ENCODE assay signal across 15 cellular contexts in the genomic region with DNA sequence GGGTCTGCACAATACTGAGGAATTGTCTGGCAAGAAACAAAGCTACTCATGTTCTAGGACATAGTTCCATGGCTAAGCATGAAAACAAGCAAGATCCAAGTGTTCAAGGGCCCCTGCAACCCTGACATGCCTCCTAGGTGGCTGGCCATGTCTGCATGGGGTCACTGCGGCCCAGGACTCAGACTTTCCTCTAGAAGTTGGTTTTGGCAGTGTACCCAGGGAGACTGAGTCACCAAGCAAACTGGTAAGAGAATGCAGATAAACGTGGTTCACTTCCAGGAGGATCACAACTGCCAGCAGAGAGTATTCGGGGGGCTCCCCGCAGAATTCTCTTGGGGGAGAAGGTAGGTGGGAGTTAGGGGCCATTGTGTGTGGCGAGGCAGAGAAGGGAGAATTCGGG. TPM values are rescaled to one million over a fixed set of nuclear protein-coding genes. Genes with fewer than 3 reads are reported as not detected.
A peak's percentile ranks its signal among the peaks of the same experiment; 100 is the strongest.
DNase-seq lines count a peak whose midpoint lies in the region; ATAC-seq and TF ChIP-seq lines count a peak whose summit lies in the region.
"Had no signal": no experiment of that assay in that cellular context is flagged by ENCODE, and none has a peak within 500 bp of the region (broad histone marks: within the 10 kb centered on the region; RNA-seq: fewer than 3 reads in every experiment).

No MANE protein-coding gene starts in this region.

- WGBS in adrenal gland, 4 donors = 61 to 71% (median 66%) methylated on average over 6 of the region's 6 CpGs
- WGBS in gastroesophageal sphincter (ENCODE audit: low coverage in 1 of 2), 2 donors = 76% methylated on average over 6 of the region's 6 CpGs; no CpG with 5 or more reads in 1 of the 2 donors
- WGBS in suprapubic skin = 76% methylated on average over 6 of the region's 6 CpGs
- no CpG with 5 or more reads among the region's 6 CpGs for WGBS in trophoblast cell (ENCODE audit: extremely low coverage, insufficient coverage, insufficient read length)

- H3K4ac ChIP-seq in trophoblast cell (ENCODE audit: low read depth, low read length) = no peak overlapping the region

- no peaks in the 10 kb centered on the region for H3K9me3 Mint-ChIP-seq in T-helper 2 cell treated with Interferon-gamma antibody and Interleukin-4, amounts not matched to agents 5 μg/mL and 100 μg/mL, for 36 hours
- H3K9me3 Mint-ChIP-seq in CD4-positive, alpha-beta T cell = no peaks in the 10 kb centered on the region

- no peak overlapping the region for H3K14ac ChIP-seq in trophoblast cell (ENCODE audit: low read length)

- H3K4me1 Mint-ChIP-seq in T-helper 2 cell treated with Interferon-gamma antibody and Interleukin-4, amounts not matched to agents 5 μg/mL and 100 μg/mL, for 36 hours (ENCODE audit: low read depth) = peaks cover 42% of the 10 kb centered on the region
- peaks cover 48% of the 10 kb centered on the region for H3K4me1 Mint-ChIP-seq in CD4-positive, alpha-beta T cell (ENCODE audit: low read depth)

- no peak overlapping the region for H3K27ac Mint-ChIP-seq in T-helper 2 cell treated with Interferon-gamma antibody and Interleukin-4, amounts not matched to agents 5 μg/mL and 100 μg/mL, for 36 hours
- H3K27ac Mint-ChIP-seq in CD4-positive, alpha-beta T cell = no peak overlapping the region

- H3K23ac ChIP-seq in trophoblast cell (ENCODE audit: low read length) = no peak overlapping the region

- no peak for ATAC-seq in gastroesophageal sphincter
- no peak for ATAC-seq in CD4-positive, alpha-beta T cell (ENCODE audit: poor library complexity)
- ATAC-seq in HG02938 (IDR thresholded peaks at IDR 0.05; ENCODE audit: unreplicated experiment) = no peak

- H3K36me3 Mint-ChIP-seq in T-helper 2 cell treated with Interferon-gamma antibody and Interleukin-4, amounts not matched to agents 5 μg/mL and 100 μg/mL, for 36 hours (ENCODE audit: low read depth) = peaks cover 7% of the 10 kb centered on the region
- H3K36me3 Mint-ChIP-seq in CD4-positive, alpha-beta T cell (ENCODE audit: low read depth) = no peaks in the 10 kb centered on the region

- H2BK120ac ChIP-seq in trophoblast cell (ENCODE audit: insufficient read depth, low read length, poor library complexity) = no peak overlapping the region

- TF ChIP-seq EP300 in gastroesophageal sphincter (IDR thresholded peaks at IDR 0.05) (no peak), suprapubic skin (IDR thresholded peaks at IDR 0.05) (no peak)

- no peak for TF ChIP-seq CTCF in adrenal gland (IDR thresholded peaks at IDR 0.05)
- TF ChIP-seq CTCF in gastroesophageal sphincter (IDR thresholded peaks at IDR 0.05) = no peak
- TF ChIP-seq CTCF in suprapubic skin (IDR thresholded peaks at IDR 0.05) = no peak
- TF ChIP-seq CTCF in CD4-positive, alpha-beta T cell (IDR thresholded peaks at IDR 0.05) = no peak

- no peak for DNase-seq in T-helper 2 cell treated with Interferon-gamma antibody and Interleukin-4, amounts not matched to agents 5 μg/mL and 100 μg/mL, for 36 hours (ENCODE audit: low spot score)
- no peak for DNase-seq in T-helper 2 cell
- DNase-seq in adrenal gland = peak in 5 of 7 donors; percentile 52 to 80 (median 55)
- no peak for DNase-seq in suprapubic skin (ENCODE audit: low spot score in 2 of 2)
- no peak for DNase-seq in CD4-positive, alpha-beta T cell
- no peak for DNase-seq in trophoblast cell
- DNase-seq: 8988T; activated CD4-positive, alpha-beta T cell treated with anti-CD3 and anti-CD28 coated beads, Interleukin-2, amount 50 U/mL, for 48 hours; amniotic stem cell; DMS79 treated with DMSO at 0.1 percent for 48 hours; foreskin melanocyte; NCI-H524 treated with DMSO at 0.1 percent for 48 hours had no signal

- peak overlapping the region; percentile 9 for H3K4me3 Mint-ChIP-seq in T-helper 2 cell treated with Interferon-gamma antibody and Interleukin-4, amounts not matched to agents 5 μg/mL and 100 μg/mL, for 36 hours
- no peak overlapping the region for H3K4me3 Mint-ChIP-seq in CD4-positive, alpha-beta T cell

- no peak overlapping the region for H2BK5ac ChIP-seq in trophoblast cell (ENCODE audit: low read depth, low read length, poor library complexity)

- CTCF ChIA-PET in CD4-positive, alpha-beta T cell (lab: Charles Lee) = interaction anchor here (1.1 kb wide), 1 partner anchor 22 kb away, joined by 6 read pairs; no protein-coding TSS in a partner anchor

- H3K4me1 ChIP-seq in adrenal gland (replicated peaks in 1 of 2) (peaks cover 23 to 41% of the 10 kb centered on the region in 2 donors), gastroesophageal sphincter (peaks cover 6 to 94% (median 31%) of the 10 kb centered on the region in 3 donors), suprapubic skin (peaks cover 39% of the 10 kb centered on the region), trophoblast cell (ENCODE audit: control insufficient read depth in 1 of 2, insufficient read depth in 2 of 2, low read length in 2 of 2) (peaks cover 7 to 11% of the 10 kb centered on the region in 2 experiments)

- no peak overlapping the region for H4K12ac ChIP-seq in trophoblast cell (ENCODE audit: low read depth, low read length)

- no peak overlapping the region for H3K4me3 ChIP-seq in adrenal gland
- no peak overlapping the region for H3K4me3 ChIP-seq in gastroesophageal sphincter
- H3K4me3 ChIP-seq in suprapubic skin = no peak overlapping the region
- H3K4me3 ChIP-seq in trophoblast cell (ENCODE audit: low read depth, low read length) = no peak overlapping the region
- H3K4me3 ChIP-seq: SK-N-MC had no signal

- no peaks in the 10 kb centered on the region for H3K9me3 ChIP-seq in adrenal gland (replicated peaks in 1 of 3)
- no peaks in the 10 kb centered on the region for H3K9me3 ChIP-seq in gastroesophageal sphincter
- H3K9me3 ChIP-seq in suprapubic skin = no peaks in the 10 kb centered on the region
- H3K9me3 ChIP-seq in CD4-positive, alpha-beta T cell (ENCODE audit: control insufficient read depth, low read length) = no peaks in the 10 kb centered on the region
- no peaks in the 10 kb centered on the region for H3K9me3 ChIP-seq in trophoblast cell (ENCODE audit: insufficient read depth, low read depth, low read length)

- no peak overlapping the region for H3K4me2 ChIP-seq in trophoblast cell (ENCODE audit: low read length)

- H4K8ac ChIP-seq in trophoblast cell (ENCODE audit: low read depth, low read length) = no peak overlapping the region

- POLR2A ChIA-PET in CD4-positive, alpha-beta T cell (lab: Charles Lee) = interaction anchor here (0.7 kb wide), 1 partner anchor 30 kb away, joined by 3 read pairs; no protein-coding TSS in a partner anchor

- H3K27me3 Mint-ChIP-seq in T-helper 2 cell treated with Interferon-gamma antibody and Interleukin-4, amounts not matched to agents 5 μg/mL and 100 μg/mL, for 36 hours (ENCODE audit: low read depth) = no peaks in the 10 kb centered on the region
- no peaks in the 10 kb centered on the region for H3K27me3 Mint-ChIP-seq in CD4-positive, alpha-beta T cell

- H2BK12ac ChIP-seq in trophoblast cell (ENCODE audit: low read length) = no peak overlapping the region

- H3K27me3 ChIP-seq in adrenal gland (no peaks in the 10 kb centered on the region), gastroesophageal sphincter (no peaks in the 10 kb centered on the region), suprapubic skin (no peaks in the 10 kb centered on the region), trophoblast cell (ENCODE audit: insufficient read depth, low read length) (peaks cover 2% of the 10 kb centered on the region)
- H3K27me3 ChIP-seq in CD4-positive, alpha-beta T cell (ENCODE audit: control insufficient read depth, insufficient read depth, low read length) = no peaks in the 10 kb centered on the region

- no peaks in the 10 kb centered on the region for H3K79me2 ChIP-seq in trophoblast cell (ENCODE audit: control insufficient read depth, insufficient read depth, low read length, poor library complexity)

- no peak overlapping the region for H3K18ac ChIP-seq in trophoblast cell (ENCODE audit: low read length)

- no peak overlapping the region for H2AK5ac ChIP-seq in trophoblast cell (ENCODE audit: low read length)

- H3K27ac ChIP-seq in adrenal gland = peak overlapping the region in 4 of 5 donors; percentile 46 to 91 (median 78)
- peak overlapping the region; percentile 72 to 87 (median 83) for H3K27ac ChIP-seq in gastroesophageal sphincter
- H3K27ac ChIP-seq in suprapubic skin = peak overlapping the region; percentile 64
- no peak overlapping the region for H3K27ac ChIP-seq in CD4-positive, alpha-beta T cell (ENCODE audit: low read depth, low read length)
- H3K27ac ChIP-seq in trophoblast cell (ENCODE audit: low read depth, low read length) = no peak overlapping the region
- H3K27ac ChIP-seq: SK-N-MC had no signal

- no peak overlapping the region for H4K91ac ChIP-seq in trophoblast cell (ENCODE audit: low read depth, low read length)

- H3K9ac ChIP-seq in trophoblast cell (ENCODE audit: low read length) = no peak overlapping the region

- TF ChIP-seq POLR2A in adrenal gland (IDR thresholded peaks at IDR 0.05) (no peak), gastroesophageal sphincter (IDR thresholded peaks at IDR 0.05) (no peak), suprapubic skin (IDR thresholded peaks at IDR 0.05) (no peak)

- intact Hi-C loops in adrenal gland (cut with DNase I) = no loop called here
- intact Hi-C loops in CD4-positive, alpha-beta T cell (cut with DNase I, micrococcal nuclease) = no loop called here

- H2AFZ ChIP-seq in trophoblast cell (ENCODE audit: insufficient read depth, low read length, poor library complexity) = no peak overlapping the region

- no peaks in the 10 kb centered on the region for H3K79me1 ChIP-seq in trophoblast cell (ENCODE audit: low read length)

- H3K36me3 ChIP-seq in adrenal gland (replicated peaks in 1 of 2) (no peaks in the 10 kb centered on the region), gastroesophageal sphincter (no peaks in the 10 kb centered on the region), suprapubic skin (no peaks in the 10 kb centered on the region), trophoblast cell (ENCODE audit: control insufficient read depth in 1 of 2, insufficient read depth in 2 of 2, low read length in 2 of 2) (no peaks in the 10 kb centered on the region)

RNA-seq across cellular contexts. Expression of a gene that starts 7.4 kb away (rescaled TPM):
- total RNA-seq in adrenal gland (10 to 100 TPM; 14.9 to 72.4 (median 37.0) TPM), gastroesophageal sphincter (10 to 100 TPM; 29.6 to 78.3 (median 38.4) TPM), suprapubic skin (100 to 1,000 TPM in 1 of 4 donors, 10 to 100 TPM in 3; 40.1 to 115 (median 52.2) TPM)
- polyA plus RNA-seq in adrenal gland = 10 to 100 TPM in 2 of 3 donors, 1 to 10 TPM in 1; 8.4 to 20.8 (median 13.1) TPM
- 100 to 1,000 TPM; 142 to 145 TPM for total RNA-seq in CD4-positive, alpha-beta T cell
- polyA plus RNA-seq in trophoblast cell (2013) = 45.0 and 46.4 TPM in 2 replicates

Comparison
In these comparisons a context has a peak if more than half of its experiments do, and no peak if none do; other contexts are left out.
1. DNase-seq: peak in adrenal gland (5 of 7); none in T-helper 2 cell treated with Interferon-gamma antibody and Interleukin-4, amounts not matched to agents 5 μg/mL and 100 μg/mL, for 36 hours (single experiment), T-helper 2 cell (0 of 5), suprapubic skin (0 of 2), CD4-positive, alpha-beta T cell (0 of 10) and trophoblast cell (0 of 2).
2. H3K27ac ChIP-seq: peak in adrenal gland (4 of 5), gastroesophageal sphincter (4 of 4) and suprapubic skin (single experiment); none in CD4-positive, alpha-beta T cell (single experiment) and trophoblast cell (single experiment).